ENCODE assay signal across 25 cellular contexts in genomic region chr20:39132511-39132910, GRCh38.
"Had no signal": no experiment of that assay in that cellular context is flagged by ENCODE, and none has a peak within 500 bp of the region (broad histone marks: within the 10 kb centered on the region; RNA-seq: fewer than 3 reads in every experiment).

No MANE protein-coding gene starts in this region.

- H3K4me3 ChIP-seq: stomach, suprapubic skin, testis, thoracic aorta, thyroid gland, tibial artery, tibial nerve, transverse colon, upper lobe of left lung, upper lobe of right lung, uterus, vagina had no signal

- ATAC-seq: stimulated activated effector memory CD8-positive, alpha-beta T cell treated with anti-CD3 and anti-CD28 coated beads, Interleukin-12 subunit alpha, Interleukin-12 subunit beta, amount 100 ng/mL, for 72 hours; stimulated activated naive B cell treated with anti-CD40 and anti-IgM and Interleukin-4, amounts not matched to agents 10 μg/mL and 1 μg/mL and 100 μg/mL, for 72 hours; stimulated activated naive CD8-positive, alpha-beta T cell treated with anti-CD3 and anti-CD28 coated beads, Interleukin-15, amount 100 ng/mL, for 72 hours; stimulated activated naive CD8-positive, alpha-beta T cell treated with anti-CD3 and anti-CD28 coated beads, Interleukin-15, Interleukin-2, amounts not matched to agents 100 U/mL and 50 U/mL, for 24 hours; upper lobe of right lung had no signal

- H3K27ac ChIP-seq: stomach, suprapubic skin, testis, thoracic aorta, thyroid gland, tibial artery, tibial nerve, transverse colon, upper lobe of left lung, upper lobe of right lung, uterus, vagina had no signal

- H3K36me3 ChIP-seq: stomach, suprapubic skin, thoracic aorta, thyroid gland, tibial artery, tibial nerve, transverse colon, upper lobe of left lung, upper lobe of right lung, uterus, vagina had no signal

- H3K9me3 ChIP-seq: stomach, suprapubic skin, testis, thoracic aorta, thyroid gland, tibial artery, tibial nerve, transverse colon, upper lobe of left lung, upper lobe of right lung, uterus, vagina had no signal

- DNase-seq: stimulated activated CD4-positive, alpha-beta T cell treated with anti-CD3 and anti-CD28 coated beads, Interleukin-2, amount 100 ng/mL, for 48 hours; stimulated activated CD4-positive, alpha-beta T cell treated with anti-CD3 and anti-CD28 coated beads, Interleukin-4, amount 100 ng/mL, for 1 hour; stimulated activated CD4-positive, alpha-beta T cell treated with anti-CD3 and anti-CD28 coated beads, Interleukin-4, amount 100 ng/mL, for 24 hours; stimulated activated CD4-positive, alpha-beta T cell treated with anti-CD3 and anti-CD28 coated beads, Interleukin-4, amount 100 ng/mL, for 4 hours; stimulated activated CD8-positive, alpha-beta memory T cell treated with anti-CD3 and anti-CD28 coated beads, Interleukin-4, amount 100 ng/mL, for 48 hours; stimulated activated naive B cell treated with anti-CD40 and anti-IgM and Interleukin-4, amounts not matched to agents 10 μg/mL and 1 μg/mL and 100 μg/mL, for 72 hours; stimulated activated naive CD4-positive, alpha-beta T cell; stimulated activated naive CD4-positive, alpha-beta T cell treated with Interleukin-2 at 50 U/mL for 16 hours; stimulated activated naive CD8-positive, alpha-beta T cell treated with anti-CD3 and anti-CD28 coated beads, Interleukin-15, amount 100 ng/mL, for 72 hours; stimulated activated naive CD8-positive, alpha-beta T cell treated with anti-CD3 and anti-CD28 coated beads, Interleukin-15, Interleukin-2, amounts not matched to agents 100 U/mL and 50 U/mL, for 24 hours; stomach; substantia nigra; testis; thyroid gland; tibial artery; transverse colon; trophoblast cell; upper lobe of right lung; uterus had no signal

- H3K4me1 ChIP-seq: stomach, suprapubic skin, testis, thyroid gland, tibial artery, tibial nerve, transverse colon, upper lobe of left lung, upper lobe of right lung, uterus, vagina had no signal

- H3K27me3 ChIP-seq: stomach, suprapubic skin, testis, thyroid gland, tibial artery, tibial nerve, transverse colon, upper lobe of left lung, upper lobe of right lung, uterus, vagina had no signal
